ENCODE assay signal across 15 cellular contexts in genomic region chr17:30805944-30806456, GRCh38. TPM values are rescaled to one million over a fixed set of nuclear protein-coding genes. Genes with fewer than 3 reads are reported as not detected.
DNase-seq lines count a peak whose midpoint lies in the region; ATAC-seq and TF ChIP-seq lines count a peak whose summit lies in the region.
"Had no signal": no experiment of that assay in that cellular context is flagged by ENCODE, and none has a peak within 500 bp of the region (broad histone marks: within the 10 kb centered on the region; RNA-seq: fewer than 3 reads in every experiment).

No MANE protein-coding gene starts in this region.

- no peak overlapping the region for H3K4me2 ChIP-seq in H9 (ENCODE audit: insufficient read depth, insufficient read length, low read length)

- peaks cover 55% of the 10 kb centered on the region for H3K4me1 ChIP-seq in CD4-positive, CD25-positive, alpha-beta regulatory T cell (ENCODE audit: control insufficient read depth, insufficient read depth, low read length, poor library complexity, severe bottlenecking)
- no peaks in the 10 kb centered on the region for H3K4me1 ChIP-seq in H9 (ENCODE audit: insufficient read depth, low read length)
- H3K4me1 ChIP-seq: thyroid gland had no signal

- POLR2A ChIA-PET in activated CD4-positive, alpha-beta memory T cell treated with anti-CD3 and anti-CD28 coated beads, Interleukin-2, amount 10 ng/mL, durations not matched to agents 7 days and 5 days (lab: Charles Lee): interaction anchor here (1.1 to 10.8 kb wide), 4 partner anchors 16 to 25 kb away, joined by 3 to 256 read pairs (median 4); partner anchors contain the start of gene CRLF3

- peaks cover 25% of the 10 kb centered on the region for H3K36me3 Mint-ChIP-seq in CD4-positive, CD25-positive, alpha-beta regulatory T cell
- H3K36me3 Mint-ChIP-seq in H9 (ENCODE audit: insufficient read depth in 1 of 3, low read depth in 3 of 3) (peaks cover 24 to 49% (median 41%) of the 10 kb centered on the region in 3 experiments), memory B cell (peaks cover 23% of the 10 kb centered on the region)
- peaks cover 52% of the 10 kb centered on the region for H3K36me3 Mint-ChIP-seq in activated CD4-positive, alpha-beta memory T cell treated with anti-CD3 and anti-CD28 coated beads, Interleukin-2, amount 10 ng/mL, durations not matched to agents 7 days and 5 days (ENCODE audit: low read depth)

- H3K4me3 Mint-ChIP-seq in CD4-positive, CD25-positive, alpha-beta regulatory T cell: peak overlapping the region; percentile 90 to 96 (median 90)
- H3K4me3 Mint-ChIP-seq in H9 (no peak overlapping the region), memory B cell (peak overlapping the region; percentile 17)
- H3K4me3 Mint-ChIP-seq in activated CD4-positive, alpha-beta memory T cell treated with anti-CD3 and anti-CD28 coated beads, Interleukin-2, amount 10 ng/mL, durations not matched to agents 7 days and 5 days: no peak overlapping the region

- H3K9me3 Mint-ChIP-seq in CD4-positive, CD25-positive, alpha-beta regulatory T cell: no peaks in the 10 kb centered on the region
- H3K9me3 Mint-ChIP-seq in H9 (no peaks in the 10 kb centered on the region), memory B cell (no peaks in the 10 kb centered on the region)
- H3K9me3 Mint-ChIP-seq in activated CD4-positive, alpha-beta memory T cell treated with anti-CD3 and anti-CD28 coated beads, Interleukin-2, amount 10 ng/mL, durations not matched to agents 7 days and 5 days: no peaks in the 10 kb centered on the region

- peak in 2 of 3 donors; percentile 41 to 49 for DNase-seq in CD4-positive, CD25-positive, alpha-beta regulatory T cell
- DNase-seq in H9: no peak
- DNase-seq in activated CD4-positive, alpha-beta memory T cell treated with anti-CD3 and anti-CD28 coated beads, Interleukin-2, amount 10 ng/mL, durations not matched to agents 7 days and 5 days: no peak
- no peak for DNase-seq in memory B cell (ENCODE audit: low spot score in 2 of 2)
- no peak for DNase-seq in SK-N-DZ (ENCODE audit: low spot score)
- DNase-seq in dedifferentiated amniotic fluid mesenchymal stem cell (ENCODE audit: extremely low spot score): no peak
- no peak for DNase-seq in hepatic stellate cell (ENCODE audit: low spot score)
- DNase-seq: activated CD4-positive, alpha-beta T cell treated with anti-CD3 and anti-CD28 coated beads for 48 hours; foreskin melanocyte; left ventricle myocardium superior; NCI-H1930; RPMI8226; stimulated activated CD4-positive, alpha-beta T cell treated with anti-CD3 and anti-CD28 coated beads, Interleukin-4, amount 100 ng/mL, for 24 hours; thyroid gland had no signal

- H2AFZ ChIP-seq in H9 (ENCODE audit: low read length): no peak overlapping the region

- no peak overlapping the region for H4K8ac ChIP-seq in H9 (replicated peaks; ENCODE audit: insufficient read length, low read depth, low read length)

- no peaks in the 10 kb centered on the region for H3K27me3 Mint-ChIP-seq in CD4-positive, CD25-positive, alpha-beta regulatory T cell
- H3K27me3 Mint-ChIP-seq in H9 (ENCODE audit: low read depth): no peaks in the 10 kb centered on the region
- no peaks in the 10 kb centered on the region for H3K27me3 Mint-ChIP-seq in activated CD4-positive, alpha-beta memory T cell treated with anti-CD3 and anti-CD28 coated beads, Interleukin-2, amount 10 ng/mL, durations not matched to agents 7 days and 5 days
- no peaks in the 10 kb centered on the region for H3K27me3 Mint-ChIP-seq in memory B cell

- CTCF ChIA-PET in activated CD4-positive, alpha-beta memory T cell treated with anti-CD3 and anti-CD28 coated beads, Interleukin-2, amount 10 ng/mL, durations not matched to agents 7 days and 5 days (lab: Charles Lee): interaction anchor here (0.6 to 13.1 kb wide), 5 partner anchors 9 to 36 kb away, joined by 3 to 185 read pairs (median 3); partner anchors contain the start of gene CRLF3

- peak overlapping the region; percentile 60 for H3K4me3 ChIP-seq in CD4-positive, CD25-positive, alpha-beta regulatory T cell (ENCODE audit: low read depth, low read length)
- H3K4me3 ChIP-seq: thyroid gland had no signal

- H3K56ac ChIP-seq in H9 (ENCODE audit: insufficient read length, low read depth, low read length): no peak overlapping the region

- H2AK5ac ChIP-seq in H9 (ENCODE audit: insufficient read length, low read length): no peak overlapping the region

- no CpG with 5 or more reads among the region's 2 CpGs for WGBS in H9 (ENCODE audit: extremely low coverage, insufficient read length, low lambda C conversion rate)

- no peak overlapping the region for H2BK20ac ChIP-seq in H9 (ENCODE audit: low read depth, low read length, poor library complexity, severe bottlenecking)

- H3K9ac ChIP-seq in H9 (ENCODE audit: extremely low read depth, insufficient read length, low read length): no peak overlapping the region

- no peak overlapping the region for H3K18ac ChIP-seq in H9 (ENCODE audit: insufficient read length, low read depth, low read length)

- no peak for ATAC-seq in CD4-positive, CD25-positive, alpha-beta regulatory T cell (ENCODE audit: low read depth in 2 of 2)
- ATAC-seq in memory B cell (ENCODE audit: low read depth) (no peak), GM21528 (IDR thresholded peaks at IDR 0.05; ENCODE audit: low FRiP score, unreplicated experiment) (no peak)
- ATAC-seq: left ventricle myocardium superior had no signal

- peak; percentile 42 for TF ChIP-seq CTCF in H9 (conservative IDR thresholded peaks at IDR 0.05)

- no peak overlapping the region for H3K14ac ChIP-seq in H9 (ENCODE audit: insufficient read depth, low read length)

- no peak overlapping the region for H3K4ac ChIP-seq in H9 (ENCODE audit: low read depth, low read length)

- H3K27me3 ChIP-seq in CD4-positive, CD25-positive, alpha-beta regulatory T cell (ENCODE audit: control insufficient read depth, insufficient read depth, low read length): no peaks in the 10 kb centered on the region
- no peaks in the 10 kb centered on the region for H3K27me3 ChIP-seq in H9 (ENCODE audit: insufficient read depth, low read length)
- H3K27me3 ChIP-seq: thyroid gland had no signal

- no peaks in the 10 kb centered on the region for H3K79me2 ChIP-seq in H9 (ENCODE audit: insufficient read depth, low read length)

- H3K23me2 ChIP-seq in H9 (ENCODE audit: insufficient read length, low read depth, low read length, poor library complexity, severe bottlenecking): no peaks in the 10 kb centered on the region

- H3T11ph ChIP-seq in H9 (ENCODE audit: low read length): no peak overlapping the region

- H2BK12ac ChIP-seq in H9 (ENCODE audit: insufficient read length, low read depth, low read length): no peak overlapping the region

- H3K23ac ChIP-seq in H9 (ENCODE audit: insufficient read length, low read depth, low read length): no peak overlapping the region

- H2BK15ac ChIP-seq in H9 (ENCODE audit: low read depth, low read length): no peak overlapping the region

- no peak overlapping the region for H2BK5ac ChIP-seq in H9 (ENCODE audit: insufficient read length, low read length)

- H4K5ac ChIP-seq in H9 (ENCODE audit: insufficient read length, low read depth, low read length): no peak overlapping the region

- peaks cover 3% of the 10 kb centered on the region for H3K79me1 ChIP-seq in H9 (ENCODE audit: insufficient read depth, low read depth, low read length, poor library complexity, severe bottlenecking)

- H3K27ac Mint-ChIP-seq in CD4-positive, CD25-positive, alpha-beta regulatory T cell: peak overlapping the region; percentile 74 to 99 (median 92)
- peak overlapping the region in 2 of 3 experiments; percentile 57 to 74; a peak in 3 of 7 replicates for H3K27ac Mint-ChIP-seq in H9
- H3K27ac Mint-ChIP-seq in activated CD4-positive, alpha-beta memory T cell treated with anti-CD3 and anti-CD28 coated beads, Interleukin-2, amount 10 ng/mL, durations not matched to agents 7 days and 5 days: peak overlapping the region; percentile 28
- peak overlapping the region; percentile 98 for H3K27ac Mint-ChIP-seq in memory B cell

- H3K4me1 Mint-ChIP-seq in CD4-positive, CD25-positive, alpha-beta regulatory T cell: peaks cover 20 to 69% (median 50%) of the 10 kb centered on the region in 4 donors
- H3K4me1 Mint-ChIP-seq in H9 (peaks cover 16 to 22% of the 10 kb centered on the region in 2 experiments), memory B cell (peaks cover 20% of the 10 kb centered on the region)
- peaks cover 47% of the 10 kb centered on the region for H3K4me1 Mint-ChIP-seq in activated CD4-positive, alpha-beta memory T cell treated with anti-CD3 and anti-CD28 coated beads, Interleukin-2, amount 10 ng/mL, durations not matched to agents 7 days and 5 days

- H4K91ac ChIP-seq in H9 (ENCODE audit: insufficient read length, low read depth, low read length): no peak overlapping the region

- peaks cover 33% of the 10 kb centered on the region for H3K36me3 ChIP-seq in CD4-positive, CD25-positive, alpha-beta regulatory T cell (ENCODE audit: control insufficient read depth, insufficient read depth, low read length)

- no peaks in the 10 kb centered on the region for H4K20me1 ChIP-seq in H9 (ENCODE audit: control insufficient read depth, insufficient read depth, insufficient read length)

- H3K9me3 ChIP-seq in CD4-positive, CD25-positive, alpha-beta regulatory T cell (ENCODE audit: control insufficient read depth in 2 of 2, low read length in 2 of 2): no peaks in the 10 kb centered on the region
- H3K9me3 ChIP-seq in H9 (ENCODE audit: control insufficient read depth, low read depth, low read length): no peaks in the 10 kb centered on the region
- H3K9me3 ChIP-seq: thyroid gland had no signal

- peak overlapping the region; percentile 83 for H3K27ac ChIP-seq in CD4-positive, CD25-positive, alpha-beta regulatory T cell (ENCODE audit: insufficient read depth, low read length, poor library complexity, severe bottlenecking)
- no peak overlapping the region for H3K27ac ChIP-seq in H9 (ENCODE audit: insufficient read length, low read depth, low read length)
- H3K27ac ChIP-seq: thyroid gland had no signal

- no peak overlapping the region for H2BK120ac ChIP-seq in H9 (ENCODE audit: low read depth, low read length, poor library complexity, severe bottlenecking)

RNA-seq across cellular contexts. Expression of gene CRLF3, which starts 18.5 kb away (rescaled TPM):
- total RNA-seq in CD4-positive, CD25-positive, alpha-beta regulatory T cell: 76.2 TPM
- 100 to 1,000 TPM; 101 to 169 (median 131) TPM for polyA plus RNA-seq in CD4-positive, CD25-positive, alpha-beta regulatory T cell
- total RNA-seq in H9 (2021): 18.1 TPM in 2 replicates
- 10 to 100 TPM; 70.1 to 76.2 TPM for total RNA-seq in activated CD4-positive, alpha-beta memory T cell treated with anti-CD3 and anti-CD28 coated beads, Interleukin-2, amount 10 ng/mL, durations not matched to agents 7 days and 5 days
- 18.9 and 19.6 TPM in 2 replicates for polyA plus RNA-seq in SK-N-DZ (2014; cell fraction: cytosol; rRNA removed)
- polyA plus RNA-seq in SK-N-DZ (2014; cell fraction: nucleus; rRNA removed): 6.1 and 6.3 TPM in 2 replicates

RNA-seq across cellular contexts. Expression of gene ATAD5, which starts 25.8 kb away (rescaled TPM):
- 5.7 TPM for total RNA-seq in CD4-positive, CD25-positive, alpha-beta regulatory T cell
- polyA plus RNA-seq in CD4-positive, CD25-positive, alpha-beta regulatory T cell: 1 to 10 TPM in 3 of 4 donors, under 1 TPM in 1; 0.72 to 1.5 (median 1.2) TPM
- total RNA-seq in H9 (2021): 24.6 and 27.0 TPM in 2 replicates
- 10 to 100 TPM; 24.0 to 26.7 TPM for total RNA-seq in activated CD4-positive, alpha-beta memory T cell treated with anti-CD3 and anti-CD28 coated beads, Interleukin-2, amount 10 ng/mL, durations not matched to agents 7 days and 5 days
- polyA plus RNA-seq in SK-N-DZ (2014; cell fraction: cytosol; rRNA removed): 13.2 and 14.3 TPM in 2 replicates
- 40.3 and 52.3 TPM in 2 replicates for polyA plus RNA-seq in SK-N-DZ (2014; cell fraction: nucleus; rRNA removed)

Comparison
In these comparisons a context has a peak if more than half of its experiments do, and no peak if none do; other contexts are left out.
1. DNase-seq: peak in CD4-positive, CD25-positive, alpha-beta regulatory T cell (2 of 3); none in H9 (single experiment), activated CD4-positive, alpha-beta memory T cell treated with anti-CD3 and anti-CD28 coated beads, Interleukin-2, amount 10 ng/mL, durations not matched to agents 7 days and 5 days (single experiment), memory B cell (0 of 2), SK-N-DZ (single experiment), dedifferentiated amniotic fluid mesenchymal stem cell (single experiment) and hepatic stellate cell (single experiment).
2. H3K27ac Mint-ChIP-seq: peak in every context shown above with its lines; median percentile 98 in memory B cell; 92 in CD4-positive, CD25-positive, alpha-beta regulatory T cell; 66 in H9; 28 in activated CD4-positive, alpha-beta memory T cell treated with anti-CD3 and anti-CD28 coated beads, Interleukin-2, amount 10 ng/mL, durations not matched to agents 7 days and 5 days.
3. H3K4me3 Mint-ChIP-seq: peak in CD4-positive, CD25-positive, alpha-beta regulatory T cell (4 of 4) and memory B cell (single experiment); none in H9 (0 of 2) and activated CD4-positive, alpha-beta memory T cell treated with anti-CD3 and anti-CD28 coated beads, Interleukin-2, amount 10 ng/mL, durations not matched to agents 7 days and 5 days (single experiment).